29 cellular contexts compared by ENCODE assay signal in genomic region chr10:86160890-86161585, GRCh38.
DNase-seq lines count a peak whose midpoint lies in the region; ATAC-seq, FAIRE-seq and TF ChIP-seq lines count a peak whose summit lies in the region.
"Had no signal": no experiment of that assay in that cellular context is flagged by ENCODE, and none has a peak within 500 bp of the region (broad histone marks: within the 10 kb centered on the region; RNA-seq: fewer than 3 reads in every experiment).

No MANE protein-coding gene starts in this region.

- ATAC-seq in right cardiac atrium (no peak), RWPE2 (ENCODE audit: low read depth) (peak; percentile 77)
- ATAC-seq: GM12878, K562, left lung, WTC11 had no signal

- H3K9me3 ChIP-seq in right cardiac atrium (ENCODE audit: control insufficient read depth, low read length) (no peaks in the 10 kb centered on the region), RWPE2 (ENCODE audit: severe bottlenecking) (no peaks in the 10 kb centered on the region)
- H3K9me3 ChIP-seq: left lung, ovary, right atrium auricular region, stomach, thyroid gland had no signal

- H3K27ac ChIP-seq in right cardiac atrium (ENCODE audit: low read length), result no peak overlapping the region
- H3K27ac ChIP-seq in RWPE2 (ENCODE audit: poor library complexity, severe bottlenecking), result no peak overlapping the region
- H3K27ac ChIP-seq: left lung, ovary, right atrium auricular region, stomach, thyroid gland had no signal

- intact Hi-C loops in cardiac septum (cut with DNase I) (no loop called here), right cardiac atrium (cut with DNase I) (no loop called here)

- TF ChIP-seq CTCF in RWPE2 (IDR thresholded peaks at IDR 0.05; ENCODE audit: poor library complexity, severe bottlenecking), result no peak
- no peak for TF ChIP-seq CTCF in GM10248 (IDR thresholded peaks at IDR 0.05; ENCODE audit: control extremely low read depth, extremely low read depth, low read depth, missing control alignments)

- peak; percentile 38 for DNase-seq in cardiac septum (ENCODE audit: low spot score)
- DNase-seq in right cardiac atrium, result no peak
- no peak for DNase-seq in RWPE2 (ENCODE audit: low spot score)
- peak; percentile 72 for DNase-seq in mesenteric fat pad (ENCODE audit: low spot score)
- peak; percentile 55 for DNase-seq in urothelium cell line (ENCODE audit: low spot score)
- no peak for DNase-seq in stimulated activated CD4-positive, alpha-beta T cell treated with anti-CD3 and anti-CD28 coated beads, Interleukin-2, amount 100 ng/mL, for 48 hours
- no peak for DNase-seq in activated CD4-positive, alpha-beta T cell treated with anti-CD3 and anti-CD28 coated beads for 1 hour
- DNase-seq in GM10248 (ENCODE audit: extremely low spot score), result no peak
- DNase-seq: ACHN; activated CD4-positive, alpha-beta T cell treated with anti-CD3 and anti-CD28 coated beads, Interleukin-2, amount 10 ng/mL, durations not matched to agents 7 days and 5 days; activated T-cell treated with anti-CD3 and anti-CD28 coated beads, Interleukin-2, amount 50 U/mL, for 24 hours; CD8-positive, alpha-beta memory T cell; DMS 273 treated with DMSO at 0.1 percent for 48 hours; left lung; NCI-H2081 treated with DMSO at 0.1 percent for 48 hours; NCI-H345; stimulated activated CD4-positive, alpha-beta T cell treated with anti-CD3 and anti-CD28 coated beads, Interleukin-12 subunit alpha, Interleukin-12 subunit beta, amount 100 ng/mL, for 4 hours; stimulated activated CD4-positive, alpha-beta T cell treated with anti-CD3 and anti-CD28 coated beads, Interleukin-4, amount 100 ng/mL, for 1 hour; stomach; T1000; thyroid gland had no signal

- 86% methylated on average over 8 of the region's 8 CpGs for WGBS in right cardiac atrium

- no peak for FAIRE-seq in urothelium cell line (lab: Jason Lieb, UNC)
- FAIRE-seq: endothelial cell of umbilical vein, GM12878, H1, HTR-8/SVneo, K562 had no signal

- H3K4me3 ChIP-seq in right cardiac atrium (ENCODE audit: low read length) (no peak overlapping the region), RWPE2 (ENCODE audit: severe bottlenecking) (no peak overlapping the region)
- H3K4me3 ChIP-seq: GM12878, K562, left lung, ovary, right atrium auricular region, stomach, thyroid gland had no signal

- H3K36me3 ChIP-seq in RWPE2 (ENCODE audit: low read depth), result no peaks in the 10 kb centered on the region
- H3K36me3 ChIP-seq: left lung, ovary, right atrium auricular region, stomach, thyroid gland had no signal

- CTCF ChIA-PET in GM10248 (lab: Yijun Ruan, JAX), result no interaction called here

- no peaks in the 10 kb centered on the region for H3K4me1 ChIP-seq in right cardiac atrium (ENCODE audit: control insufficient read depth, insufficient read depth, low read length)
- H3K4me1 ChIP-seq in RWPE2 (ENCODE audit: insufficient read depth, poor library complexity, severe bottlenecking), result no peaks in the 10 kb centered on the region
- H3K4me1 ChIP-seq: left lung, right atrium auricular region, stomach had no signal

- POLR2A ChIA-PET in GM10248 (lab: Yijun Ruan, JAX), result no interaction called here

- H3K27me3 ChIP-seq in right cardiac atrium (ENCODE audit: control insufficient read depth, insufficient read depth), result no peaks in the 10 kb centered on the region
- H3K27me3 ChIP-seq in RWPE2 (ENCODE audit: insufficient read depth, poor library complexity, severe bottlenecking), result no peaks in the 10 kb centered on the region
- H3K27me3 ChIP-seq: left lung, ovary, right atrium auricular region, stomach, thyroid gland had no signal

Comparison
In these comparisons a context has a peak if more than half of its experiments do, and no peak if none do; other contexts are left out.
1. DNase-seq: peak in cardiac septum (single experiment), mesenteric fat pad (single experiment) and urothelium cell line (single experiment); none in right cardiac atrium (0 of 3), RWPE2 (single experiment), stimulated activated CD4-positive, alpha-beta T cell treated with anti-CD3 and anti-CD28 coated beads, Interleukin-2, amount 100 ng/mL, for 48 hours (0 of 2), activated CD4-positive, alpha-beta T cell treated with anti-CD3 and anti-CD28 coated beads for 1 hour (single experiment) and GM10248 (single experiment).